Comparison of ENCODE assay signal across 3 cellular contexts in the genomic region with DNA sequence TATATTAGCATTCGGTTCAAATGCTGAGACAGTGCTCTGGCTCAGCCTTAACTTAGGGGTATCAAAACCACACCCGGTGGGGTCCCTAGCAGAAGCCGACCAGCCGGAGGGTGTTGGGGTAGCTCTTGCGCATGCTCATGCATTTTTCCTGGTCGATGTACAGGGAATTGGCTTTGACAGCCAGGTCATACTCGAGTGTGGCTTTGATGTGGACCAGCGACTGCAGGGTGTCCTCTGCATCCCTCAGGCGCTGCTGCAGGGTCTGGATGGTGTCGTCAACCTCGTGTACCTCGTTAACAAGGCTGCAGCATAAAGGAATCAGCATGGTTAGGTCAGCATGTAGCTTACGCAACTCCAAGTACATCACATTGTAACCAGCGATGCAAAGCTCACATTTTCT.
TF ChIP-seq lines count a peak whose summit lies in the region.

No MANE protein-coding gene starts in this region.

TF ChIP-seq in A549, 52 proteins besides CTCF, POLR2A, EP300 and RAD21:
- TF ChIP-seq, protein P1, sequence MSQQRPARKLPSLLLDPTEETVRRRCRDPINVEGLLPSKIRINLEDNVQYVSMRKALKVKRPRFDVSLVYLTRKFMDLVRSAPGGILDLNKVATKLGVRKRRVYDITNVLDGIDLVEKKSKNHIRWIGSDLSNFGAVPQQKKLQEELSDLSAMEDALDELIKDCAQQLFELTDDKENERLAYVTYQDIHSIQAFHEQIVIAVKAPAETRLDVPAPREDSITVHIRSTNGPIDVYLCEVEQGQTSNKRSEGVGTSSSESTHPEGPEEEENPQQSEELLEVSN (IDR thresholded peaks at IDR 0.05; ENCODE audit: borderline replicate concordance, low read depth): no peak
- TF ChIP-seq CEBPB (IDR thresholded peaks at IDR 0.05) (peak in 1 of 2 experiments; percentile 19; a peak in 1 of 4 replicates), FOSL2 (IDR thresholded peaks at IDR 0.05) (no peak), FOSL2 (CRISPR knock-in tag; IDR thresholded peaks at IDR 0.05) (no peak)

TF ChIP-seq in IMR-90, 13 proteins besides CTCF, POLR2A, EP300 and RAD21:
- no peak for TF ChIP-seq NFE2L2 (IDR thresholded peaks at IDR 0.05; ENCODE audit: low read depth, low read length)
- TF ChIP-seq MAFK (IDR thresholded peaks at IDR 0.05; ENCODE audit: low read depth, low read length): no peak
- no peak for TF ChIP-seq MAZ (IDR thresholded peaks at IDR 0.05; ENCODE audit: borderline replicate concordance, low read depth, low read length)
- TF ChIP-seq FOS (IDR thresholded peaks at IDR 0.05; ENCODE audit: low read depth, low read length): no peak
- no peak for TF ChIP-seq RFX5 (IDR thresholded peaks at IDR 0.05; ENCODE audit: low read depth, low read length)
- no peak for TF ChIP-seq RCOR1 (IDR thresholded peaks at IDR 0.05; ENCODE audit: insufficient replicate concordance, low read length)
- peak; percentile 63 for TF ChIP-seq CEBPB (IDR thresholded peaks at IDR 0.05; ENCODE audit: low read depth, low read length)
- TF ChIP-seq SMC3 (IDR thresholded peaks at IDR 0.05; ENCODE audit: low read depth, low read length): no peak
TF ChIP-seq in IMR-90: peak in this region for 1.

TF ChIP-seq in K562, 482 proteins besides CTCF, POLR2A, EP300 and RAD21:
- TF ChIP-seq NRF1 (conservative IDR thresholded peaks at IDR 0.05 in 1 of 2, IDR thresholded peaks at IDR 0.05 in 1 of 2) (peak; percentile 20 to 46; a peak in 2 of 4 replicates), IRF2 (CRISPR knock-in tag; IDR thresholded peaks at IDR 0.05) (no peak)
TF ChIP-seq in K562: peak in this region for 1.
